In the genomic region with DNA sequence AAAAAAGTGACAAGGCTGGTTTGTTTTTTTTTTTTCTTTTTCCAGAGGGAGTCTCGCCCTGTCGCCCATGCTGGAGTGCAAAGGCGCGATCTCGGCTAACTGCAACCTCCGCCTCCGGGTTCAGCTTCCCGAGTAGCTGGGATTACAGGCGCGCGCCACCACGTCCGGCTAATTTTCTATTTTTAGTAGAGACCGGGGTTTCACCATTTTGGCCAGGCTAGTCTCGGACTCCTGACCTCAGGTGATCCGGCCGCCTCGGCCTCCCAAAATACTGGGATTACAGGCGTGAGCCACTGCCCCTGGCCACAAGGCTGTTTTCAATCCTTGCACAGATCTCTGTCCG, we compare ENCODE assay signal across 1 cellular context.
TF ChIP-seq lines count a peak whose summit lies in the region.

No MANE protein-coding gene starts in this region.

TF ChIP-seq in HEK293, 187 proteins besides CTCF, POLR2A, EP300 and RAD21 (continued from another document):
- TF ChIP-seq ZNF302 (tag by site-specific recombination; IDR thresholded peaks at IDR 0.05; ENCODE audit: low read depth), result no peak
- TF ChIP-seq, protein P1, sequence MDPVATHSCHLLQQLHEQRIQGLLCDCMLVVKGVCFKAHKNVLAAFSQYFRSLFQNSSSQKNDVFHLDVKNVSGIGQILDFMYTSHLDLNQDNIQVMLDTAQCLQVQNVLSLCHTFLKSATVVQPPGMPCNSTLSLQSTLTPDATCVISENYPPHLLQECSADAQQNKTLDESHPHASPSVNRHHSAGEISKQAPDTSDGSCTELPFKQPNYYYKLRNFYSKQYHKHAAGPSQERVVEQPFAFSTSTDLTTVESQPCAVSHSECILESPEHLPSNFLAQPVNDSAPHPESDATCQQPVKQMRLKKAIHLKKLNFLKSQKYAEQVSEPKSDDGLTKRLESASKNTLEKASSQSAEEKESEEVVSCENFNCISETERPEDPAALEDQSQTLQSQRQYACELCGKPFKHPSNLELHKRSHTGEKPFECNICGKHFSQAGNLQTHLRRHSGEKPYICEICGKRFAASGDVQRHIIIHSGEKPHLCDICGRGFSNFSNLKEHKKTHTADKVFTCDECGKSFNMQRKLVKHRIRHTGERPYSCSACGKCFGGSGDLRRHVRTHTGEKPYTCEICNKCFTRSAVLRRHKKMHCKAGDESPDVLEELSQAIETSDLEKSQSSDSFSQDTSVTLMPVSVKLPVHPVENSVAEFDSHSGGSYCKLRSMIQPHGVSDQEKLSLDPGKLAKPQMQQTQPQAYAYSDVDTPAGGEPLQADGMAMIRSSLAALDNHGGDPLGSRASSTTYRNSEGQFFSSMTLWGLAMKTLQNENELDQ (tag by site-specific recombination; IDR thresholded peaks at IDR 0.05; ENCODE audit: low read depth), result no peak
- no peak for TF ChIP-seq ZNF792 (tag by site-specific recombination; IDR thresholded peaks at IDR 0.05)
- TF ChIP-seq GLIS2 (tag by site-specific recombination; IDR thresholded peaks at IDR 0.05), result no peak
- no peak for TF ChIP-seq ZNF677 (tag by site-specific recombination; IDR thresholded peaks at IDR 0.05)
TF ChIP-seq in HEK293: peak in this region for 0.
